ENCODE assay signal across 23 cellular contexts in the genomic region with DNA sequence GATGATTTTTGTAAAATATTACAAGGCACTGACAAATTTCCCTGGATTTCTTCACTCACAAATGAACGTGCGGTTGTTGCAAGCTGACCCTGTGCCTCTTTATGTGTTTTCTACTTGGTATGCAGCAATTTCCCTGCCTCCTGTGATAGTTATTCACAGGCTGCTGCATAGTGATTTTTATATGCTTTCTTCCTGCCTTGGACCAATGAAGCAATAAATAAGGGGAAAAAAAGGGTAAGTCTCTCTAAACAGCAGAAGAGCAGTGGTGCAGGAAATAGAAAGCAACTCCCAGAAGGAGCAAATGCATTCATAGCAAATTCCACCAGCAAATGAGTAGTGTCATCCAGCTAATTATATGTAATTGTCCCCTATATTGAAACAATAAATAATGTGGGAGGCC.
DNase-seq lines count a peak whose midpoint lies in the region; ATAC-seq, FAIRE-seq and TF ChIP-seq lines count a peak whose summit lies in the region.
"Had no signal": no experiment of that assay in that cellular context is flagged by ENCODE, and none has a peak within 500 bp of the region (broad histone marks: within the 10 kb centered on the region; RNA-seq: fewer than 3 reads in every experiment).

No MANE protein-coding gene starts in this region.

- no peak for TF ChIP-seq POLR2A in heart left ventricle (IDR thresholded peaks at IDR 0.05)

- H3K36me3 ChIP-seq in small intestine (ENCODE audit: control insufficient read depth in 2 of 2, insufficient read depth in 2 of 2, low read length in 2 of 2), result no peaks in the 10 kb centered on the region
- H3K36me3 ChIP-seq in heart left ventricle, result no peaks in the 10 kb centered on the region
- H3K36me3 ChIP-seq: BE2C; BLaER1 treated with 17β-estradiol and CSF1 and Interleukin-3, amounts not matched to agents 10 nM and 100 nM had no signal

- intact Hi-C loops in heart left ventricle (cut with DNase I), result no loop called here

- peaks cover 9% of the 10 kb centered on the region for H3K9me3 Mint-ChIP-seq in nephron

- in situ Hi-C loops in Caki2 (cut with HindIII; ENCODE audit: low pct_unique_long_range_greater_than_20kb, low sequenced_read_pairs), result no loop called here

- H3K9me3 ChIP-seq in small intestine (ENCODE audit: control insufficient read depth, low read depth) (peaks cover 2% of the 10 kb centered on the region), heart left ventricle (no peaks in the 10 kb centered on the region)
- H3K9me3 ChIP-seq: BE2C had no signal

- no peak for FAIRE-seq in small intestine (lab: Jason Lieb, UNC)
- FAIRE-seq: A204.1, G401.6, GM12892, H54 had no signal

- no peaks in the 10 kb centered on the region for H3K27me3 Mint-ChIP-seq in nephron (ENCODE audit: low read depth)
- H3K27me3 Mint-ChIP-seq: CD4-positive, alpha-beta T cell; CD8-positive, alpha-beta memory T cell had no signal

- H3K36me3 Mint-ChIP-seq in nephron (ENCODE audit: low read depth), result no peaks in the 10 kb centered on the region
- H3K36me3 Mint-ChIP-seq: CD14-positive monocyte; CD8-positive, alpha-beta memory T cell had no signal

- peak; percentile 6 for DNase-seq in Caki2 (ENCODE audit: low read depth)
- DNase-seq in kidney tubule cell (ENCODE audit: low spot score), result peak; percentile 30
- no peak for DNase-seq in D341Med (ENCODE audit: low spot score)
- DNase-seq in small intestine, result no peak
- DNase-seq in heart left ventricle, result no peak
- DNase-seq: ACHN; AML-193; BE2C; Calu3; CD4-positive, alpha-beta T cell; CD8-positive, alpha-beta memory T cell; DMS153; DND-41; GOT3; HCEC 1CT had no signal

- no peak overlapping the region for H3K4me3 ChIP-seq in small intestine (ENCODE audit: low read depth in 1 of 2, low read length in 2 of 2)
- no peak overlapping the region for H3K4me3 ChIP-seq in heart left ventricle
- H3K4me3 ChIP-seq: BLaER1 treated with 17β-estradiol and CSF1 and Interleukin-3, amounts not matched to agents 10 nM and 100 nM had no signal

- WGBS in small intestine, 3 donors, result 85 to 90% (median 90%) methylated on average over 2 of the region's 2 CpGs
- WGBS in heart left ventricle, 4 donors, result 84 to 90% (median 89%) methylated on average over 2 of the region's 2 CpGs

- ATAC-seq in heart left ventricle, result no peak

- H3K27ac ChIP-seq in small intestine (ENCODE audit: low read depth in 1 of 2, low read length in 1 of 2) (no peak overlapping the region), heart left ventricle (no peak overlapping the region)
- H3K27ac ChIP-seq: 22Rv1; BLaER1 treated with 17β-estradiol and CSF1 and Interleukin-3, amounts not matched to agents 10 nM and 100 nM had no signal

- TF ChIP-seq CTCF in nephron (IDR thresholded peaks at IDR 0.05; ENCODE audit: unreplicated experiment in 3 of 3) (no peak), heart left ventricle (IDR thresholded peaks at IDR 0.05) (no peak)

- H3K27me3 ChIP-seq in small intestine (ENCODE audit: control insufficient read depth in 2 of 2, insufficient read depth in 2 of 2, low read length in 2 of 2) (no peaks in the 10 kb centered on the region), heart left ventricle (no peaks in the 10 kb centered on the region)
- H3K27me3 ChIP-seq: BE2C; BLaER1 treated with 17β-estradiol and CSF1 and Interleukin-3, amounts not matched to agents 10 nM and 100 nM had no signal

- H3K4me3 Mint-ChIP-seq in nephron, result no peak overlapping the region
- H3K4me3 Mint-ChIP-seq: CD14-positive monocyte; CD4-positive, alpha-beta T cell; CD8-positive, alpha-beta memory T cell had no signal

- no peaks in the 10 kb centered on the region for H3K4me1 Mint-ChIP-seq in nephron
- H3K4me1 Mint-ChIP-seq: CD14-positive monocyte; CD8-positive, alpha-beta memory T cell had no signal

- H3K4me1 ChIP-seq in small intestine (ENCODE audit: control insufficient read depth in 2 of 2, insufficient read depth in 1 of 2, low read depth in 1 of 2, low read length in 1 of 2) (no peaks in the 10 kb centered on the region), heart left ventricle (peaks cover 0 to 6% (median 0%) of the 10 kb centered on the region in 12 donors)
- H3K4me1 ChIP-seq: BE2C had no signal

- H3K27ac Mint-ChIP-seq in nephron, result peak overlapping the region in 2 of 3 experiments; percentile 36 to 61
- H3K27ac Mint-ChIP-seq: CD14-positive monocyte; CD4-positive, alpha-beta T cell; CD8-positive, alpha-beta memory T cell had no signal

Comparison
In these comparisons a context has a peak if more than half of its experiments do, and no peak if none do; other contexts are left out.
1. DNase-seq: peak in Caki2 (single experiment) and kidney tubule cell (single experiment); none in D341Med (single experiment), small intestine (single experiment) and heart left ventricle (0 of 5).